In genomic region chr15:78223396-78224023, GRCh38 we compare ENCODE assay signal across 1 cellular context.
TF ChIP-seq lines count a peak whose summit lies in the region.

No MANE protein-coding gene starts in this region.

TF ChIP-seq in IMR-90, 13 proteins besides CTCF, POLR2A, EP300 and RAD21 (continued from another document):
- TF ChIP-seq NFE2L2 (IDR thresholded peaks at IDR 0.05; ENCODE audit: low read depth, low read length), result no peak
- TF ChIP-seq BHLHE40 (IDR thresholded peaks at IDR 0.05; ENCODE audit: low read depth, low read length), result no peak
